In the genomic region with DNA sequence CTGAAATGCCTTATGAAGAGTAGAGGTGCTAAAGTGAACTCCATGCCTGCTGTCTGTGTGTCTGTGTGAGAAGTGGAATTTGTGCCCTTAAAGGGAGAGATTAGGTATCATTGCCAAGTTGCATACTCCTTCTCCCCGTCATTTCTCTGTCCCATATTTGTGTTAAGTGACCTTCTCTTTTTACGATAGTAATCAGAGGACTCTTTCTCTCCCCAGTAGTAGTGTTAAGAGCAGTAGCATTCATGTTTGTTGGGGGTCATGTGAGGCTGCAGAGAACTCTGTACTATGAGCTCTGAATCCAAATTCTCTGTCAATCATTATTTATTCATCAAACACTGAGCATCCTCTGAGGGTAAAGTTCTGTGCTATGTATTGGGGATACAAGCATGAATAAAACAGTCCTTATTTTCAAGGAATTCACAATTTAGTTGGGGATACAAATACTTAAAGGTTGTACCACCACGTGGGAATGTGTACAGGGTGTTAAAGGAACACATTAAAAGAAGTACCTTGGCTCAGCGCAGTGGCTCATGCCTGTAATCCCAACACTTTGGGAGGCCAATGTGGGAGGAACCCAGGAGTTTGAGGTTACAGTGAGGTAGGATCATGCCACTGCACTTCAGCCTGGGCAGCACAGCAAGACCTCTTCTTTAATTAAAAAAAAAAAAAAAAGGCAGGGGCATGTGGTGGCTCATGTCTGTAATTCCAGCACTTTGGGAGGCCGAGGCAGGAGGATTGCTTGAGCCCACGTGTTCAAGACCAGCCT, we compare ENCODE assay signal across 20 cellular contexts.
"Had no signal": no experiment of that assay in that cellular context is flagged by ENCODE, and none has a peak within 500 bp of the region (broad histone marks: within the 10 kb centered on the region; RNA-seq: fewer than 3 reads in every experiment).

No MANE protein-coding gene starts in this region.

- DNase-seq: activated CD4-positive, alpha-beta memory T cell treated with anti-CD3 and anti-CD28 coated beads, Interleukin-2, amount 10 ng/mL, durations not matched to agents 7 days and 5 days; activated CD4-positive, alpha-beta T cell treated with anti-CD3 and anti-CD28 coated beads for 48 hours; activated CD4-positive, CD25-positive, alpha-beta regulatory T cell; activated naive CD4-positive, alpha-beta T cell treated with anti-CD3 and anti-CD28 coated beads, Interleukin-2, amount 50 U/mL, for 16 hours; activated T-cell treated with anti-CD3 and anti-CD28 coated beads, Interleukin-2, amount 50 U/mL, for 24 hours; adrenal gland; effector CD8-positive, alpha-beta T cell; hippocampal formation; left cardiac atrium; nephron progenitor cell; nucleus accumbens; stimulated activated naive CD8-positive, alpha-beta T cell treated with anti-CD3 and anti-CD28 coated beads, Interleukin-15, amount 100 ng/mL, for 72 hours; T-cell; T-helper 9 cell had no signal

- H3K4me3 Mint-ChIP-seq: activated CD4-positive, alpha-beta memory T cell treated with anti-CD3 and anti-CD28 coated beads, Interleukin-2, amount 10 ng/mL, durations not matched to agents 7 days and 5 days; activated T-cell treated with anti-CD3 and anti-CD28 coated beads, Interleukin-2, amount 50 U/mL, for 24 hours; dendritic cell treated with granulocyte-macrophage colony-stimulating factor and Interleukin-4, amounts not matched to agents 40 ng/mL and 50 ng/mL, for 4 days; mesothelial cell of epicardium; nephron progenitor cell; stimulated activated naive CD8-positive, alpha-beta T cell treated with anti-CD3 and anti-CD28 coated beads, Interleukin-15, amount 100 ng/mL, for 72 hours; T-cell; type B pancreatic cell had no signal

- H3K9me3 Mint-ChIP-seq: activated CD4-positive, alpha-beta memory T cell treated with anti-CD3 and anti-CD28 coated beads, Interleukin-2, amount 10 ng/mL, durations not matched to agents 7 days and 5 days; activated T-cell treated with anti-CD3 and anti-CD28 coated beads, Interleukin-2, amount 50 U/mL, for 24 hours; dendritic cell treated with granulocyte-macrophage colony-stimulating factor and Interleukin-4, amounts not matched to agents 40 ng/mL and 50 ng/mL, for 4 days; mesothelial cell of epicardium; nephron progenitor cell; stimulated activated naive CD8-positive, alpha-beta T cell treated with anti-CD3 and anti-CD28 coated beads, Interleukin-15, amount 100 ng/mL, for 72 hours; T-cell; type B pancreatic cell had no signal

- H3K4me1 ChIP-seq: adrenal gland had no signal

- ATAC-seq: esophagus mucosa; SK-N-SH treated with all-trans-retinoic acid at 6 μM for 48 hours; stimulated activated naive CD8-positive, alpha-beta T cell treated with anti-CD3 and anti-CD28 coated beads, Interleukin-15, amount 100 ng/mL, for 72 hours; T-cell had no signal

- H3K27ac ChIP-seq: adrenal gland had no signal

- H3K4me1 Mint-ChIP-seq: mesothelial cell of epicardium had no signal

- H3K27me3 ChIP-seq: adrenal gland had no signal

- H3K27ac Mint-ChIP-seq: activated CD4-positive, alpha-beta memory T cell treated with anti-CD3 and anti-CD28 coated beads, Interleukin-2, amount 10 ng/mL, durations not matched to agents 7 days and 5 days; activated T-cell treated with anti-CD3 and anti-CD28 coated beads, Interleukin-2, amount 50 U/mL, for 24 hours; dendritic cell treated with granulocyte-macrophage colony-stimulating factor and Interleukin-4, amounts not matched to agents 40 ng/mL and 50 ng/mL, for 4 days; mesothelial cell of epicardium; nephron progenitor cell; stimulated activated naive CD8-positive, alpha-beta T cell treated with anti-CD3 and anti-CD28 coated beads, Interleukin-15, amount 100 ng/mL, for 72 hours; type B pancreatic cell had no signal

- H3K9me3 ChIP-seq: adrenal gland had no signal

- H3K4me3 ChIP-seq: adrenal gland, lung had no signal

- H3K27me3 Mint-ChIP-seq: activated CD4-positive, alpha-beta memory T cell treated with anti-CD3 and anti-CD28 coated beads, Interleukin-2, amount 10 ng/mL, durations not matched to agents 7 days and 5 days; activated T-cell treated with anti-CD3 and anti-CD28 coated beads, Interleukin-2, amount 50 U/mL, for 24 hours; dendritic cell treated with granulocyte-macrophage colony-stimulating factor and Interleukin-4, amounts not matched to agents 40 ng/mL and 50 ng/mL, for 4 days; stimulated activated naive CD8-positive, alpha-beta T cell treated with anti-CD3 and anti-CD28 coated beads, Interleukin-15, amount 100 ng/mL, for 72 hours; T-cell; type B pancreatic cell had no signal
